9 cellular contexts compared by ENCODE assay signal in the genomic region with DNA sequence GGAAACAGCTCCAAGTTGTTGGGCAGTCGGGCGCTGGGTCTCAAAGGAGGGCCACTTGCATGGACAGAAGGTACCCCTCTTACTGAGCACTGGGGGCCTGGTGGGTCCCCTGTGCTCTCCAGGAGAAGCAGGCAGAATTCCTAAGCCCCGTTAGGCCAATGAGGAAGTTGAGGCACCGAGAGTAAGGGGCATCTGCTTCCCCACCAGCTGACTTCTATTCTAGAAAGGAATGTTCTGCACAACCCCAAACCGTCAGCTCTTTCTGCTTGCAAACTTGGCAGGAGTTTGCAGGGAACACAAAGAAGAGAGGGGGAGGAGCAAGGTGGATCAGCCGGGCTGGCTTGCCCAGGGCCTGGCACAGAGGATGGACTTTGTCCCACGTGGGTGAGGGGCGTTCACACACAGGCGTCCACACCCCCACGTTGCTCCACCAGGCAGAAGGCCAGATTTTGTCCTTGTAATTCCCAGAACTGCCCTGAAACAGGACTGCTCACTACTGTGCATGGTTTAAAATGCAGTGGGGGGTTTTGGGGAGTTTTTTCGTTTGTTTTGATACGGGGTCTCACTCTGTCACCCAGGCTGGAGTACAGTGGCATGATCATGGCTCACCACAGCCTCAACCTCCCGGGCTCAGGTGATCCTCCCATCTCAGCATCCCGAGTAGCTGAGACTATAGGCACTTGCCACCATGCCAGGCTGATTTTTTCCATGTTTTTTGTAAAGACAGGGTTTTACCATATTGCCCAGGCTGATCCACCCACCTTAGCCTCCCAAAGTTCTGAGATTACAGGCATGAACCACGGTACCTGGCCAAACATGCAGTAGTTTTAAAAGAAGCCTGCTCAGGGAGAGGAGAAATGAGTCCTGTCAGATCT.
DNase-seq lines count a peak whose midpoint lies in the region; ATAC-seq, FAIRE-seq and TF ChIP-seq lines count a peak whose summit lies in the region.
"Had no signal": no experiment of that assay in that cellular context is flagged by ENCODE, and none has a peak within 500 bp of the region (broad histone marks: within the 10 kb centered on the region; RNA-seq: fewer than 3 reads in every experiment).

No MANE protein-coding gene starts in this region.

- H3K27me3 ChIP-seq in fibroblast of lung (ENCODE audit: control insufficient read depth, insufficient read depth, low read length) (no peaks in the 10 kb centered on the region), neural progenitor cell (no peaks in the 10 kb centered on the region)

- peak; percentile 57 to 75; a peak in 4 of 6 replicates for ATAC-seq in A549

- H3K4me3 ChIP-seq in A549 (no peak overlapping the region), fibroblast of lung (replicated peaks in 1 of 4; ENCODE audit: control extremely low read depth in 1 of 4, insufficient read depth in 1 of 4, low read depth in 3 of 4, low read length in 4 of 4) (no peak overlapping the region), neural progenitor cell (no peak overlapping the region)

- no peaks in the 10 kb centered on the region for H3K36me3 Mint-ChIP-seq in neural progenitor cell
- H3K36me3 Mint-ChIP-seq in activated T-cell treated with anti-CD3 and anti-CD28 coated beads, Interleukin-2, amount 50 U/mL, for 24 hours (ENCODE audit: low read depth): no peaks in the 10 kb centered on the region
- H3K36me3 Mint-ChIP-seq: CD4-positive, CD25-positive, alpha-beta regulatory T cell had no signal

- H3F3A ChIP-seq in neural progenitor cell (ENCODE audit: low read depth): peaks cover 5% of the 10 kb centered on the region

- H3K4me1 Mint-ChIP-seq in neural progenitor cell: peaks cover 44% of the 10 kb centered on the region
- peaks cover 24% of the 10 kb centered on the region for H3K4me1 Mint-ChIP-seq in activated T-cell treated with anti-CD3 and anti-CD28 coated beads, Interleukin-2, amount 50 U/mL, for 24 hours (ENCODE audit: low read depth)

- H2AFZ ChIP-seq in fibroblast of lung (ENCODE audit: low read length) (no peak overlapping the region), neural progenitor cell (replicated peaks) (peak overlapping the region; percentile 69)

- FAIRE-seq in A549 (lab: Jason Lieb, UNC) (no peak), GM12892 (lab: Jason Lieb, UNC) (no peak)

- H4K20me1 ChIP-seq in fibroblast of lung (ENCODE audit: control insufficient read depth, extremely low read depth, insufficient read depth, low read length) (no peaks in the 10 kb centered on the region), neural progenitor cell (ENCODE audit: low read depth) (no peaks in the 10 kb centered on the region)

- peak overlapping the region; percentile 64 for H3K27ac Mint-ChIP-seq in neural progenitor cell
- H3K27ac Mint-ChIP-seq in activated T-cell treated with anti-CD3 and anti-CD28 coated beads, Interleukin-2, amount 50 U/mL, for 24 hours: no peak overlapping the region
- H3K27ac Mint-ChIP-seq: CD4-positive, CD25-positive, alpha-beta regulatory T cell had no signal

- peaks cover 7% of the 10 kb centered on the region for H3K27me3 Mint-ChIP-seq in neural progenitor cell (ENCODE audit: insufficient read depth, low read depth)
- peaks cover 3% of the 10 kb centered on the region for H3K27me3 Mint-ChIP-seq in activated T-cell treated with anti-CD3 and anti-CD28 coated beads, Interleukin-2, amount 50 U/mL, for 24 hours

- POLR2A ChIA-PET in A549 (lab: Yijun Ruan, JAX): interaction anchor here (0.5 to 2.0 kb wide), 2 partner anchors 193 to 209 kb away, joined by 5 to 6 read pairs; a partner anchor contains a TSS

- CTCF ChIA-PET in A549 (lab: Yijun Ruan, JAX): interaction anchor here (0.9 to 2.6 kb wide), 5 partner anchors 9 to 194 kb away, joined by 3 to 12 read pairs (median 5); a partner anchor contains a TSS

- peak in 1 of 2 experiments; percentile 69 for DNase-seq in A549 (ENCODE audit: low read depth in 1 of 2, low spot score in 1 of 2)
- DNase-seq in NCI-H69 (lab: John Stamatoyannopoulos, UW): peak; percentile 21
- peak; percentile 83 to 93 for DNase-seq in fibroblast of lung (ENCODE audit: low read depth in 2 of 2)
- no peak for DNase-seq in neural progenitor cell (ENCODE audit: low spot score)
- no peak for DNase-seq in activated T-cell treated with anti-CD3 and anti-CD28 coated beads, Interleukin-2, amount 50 U/mL, for 24 hours
- no peak for DNase-seq in stimulated activated CD4-positive, alpha-beta T cell treated with anti-CD3 and anti-CD28 coated beads, Interleukin-4, amount 100 ng/mL, for 4 hours
- no peak for DNase-seq in cortex of kidney (lab: John Stamatoyannopoulos, UW)
- DNase-seq in GM12892 (ENCODE audit: insufficient read length): no peak
- DNase-seq: CD4-positive, CD25-positive, alpha-beta regulatory T cell had no signal

- no peak overlapping the region for H3K9ac ChIP-seq in fibroblast of lung (ENCODE audit: insufficient read depth, low read length)
- H3K9ac ChIP-seq in neural progenitor cell: no peak overlapping the region

- H3K36me3 ChIP-seq in fibroblast of lung (ENCODE audit: control insufficient read depth, insufficient read depth, low read length) (no peaks in the 10 kb centered on the region), neural progenitor cell (no peaks in the 10 kb centered on the region)

- no peak for TF ChIP-seq RAD21 in A549 (conservative IDR thresholded peaks at IDR 0.05 in 1 of 2, IDR thresholded peaks at IDR 0.05 in 1 of 2)

- 29% methylated on average over 15 of the region's 15 CpGs for WGBS in A549 (ENCODE audit: missing lambda C conversion rate)

- H3K4me2 ChIP-seq in A549: peak overlapping the region; percentile 66
- no peak overlapping the region for H3K4me2 ChIP-seq in fibroblast of lung (ENCODE audit: extremely low read depth, insufficient read depth, low read length)
- no peak overlapping the region for H3K4me2 ChIP-seq in neural progenitor cell

- H3K4me3 Mint-ChIP-seq in neural progenitor cell: no peak overlapping the region
- H3K4me3 Mint-ChIP-seq in activated T-cell treated with anti-CD3 and anti-CD28 coated beads, Interleukin-2, amount 50 U/mL, for 24 hours: no peak overlapping the region
- H3K4me3 Mint-ChIP-seq: CD4-positive, CD25-positive, alpha-beta regulatory T cell had no signal

- H3K9me3 ChIP-seq in A549 (no peaks in the 10 kb centered on the region), fibroblast of lung (ENCODE audit: control insufficient read depth, insufficient read depth, low read depth, low read length) (no peaks in the 10 kb centered on the region), neural progenitor cell (ENCODE audit: low read depth) (no peaks in the 10 kb centered on the region)

- TF ChIP-seq EP300 in A549 (IDR thresholded peaks at IDR 0.05): no peak

- TF ChIP-seq CTCF in A549 (IDR thresholded peaks at IDR 0.05): no peak
- no peak for TF ChIP-seq CTCF in fibroblast of lung (conservative IDR thresholded peaks at IDR 0.05 in 1 of 2, IDR thresholded peaks at IDR 0.05 in 1 of 2; ENCODE audit: low read depth in 1 of 2, low read length in 2 of 2)
- TF ChIP-seq CTCF in neural progenitor cell (IDR thresholded peaks at IDR 0.05): no peak

- peaks cover 29% of the 10 kb centered on the region for H3K4me1 ChIP-seq in A549
- peaks cover 22% of the 10 kb centered on the region for H3K4me1 ChIP-seq in fibroblast of lung (ENCODE audit: control insufficient read depth, extremely low read depth, insufficient read depth, low read length)
- H3K4me1 ChIP-seq in neural progenitor cell: peaks cover 12% of the 10 kb centered on the region

- TF ChIP-seq POLR2A in A549 (IDR thresholded peaks at IDR 0.05; ENCODE audit: low read length): no peak
- TF ChIP-seq POLR2A in GM12892 (IDR thresholded peaks at IDR 0.05; ENCODE audit: low read depth, low read length): no peak

- H3K9me3 Mint-ChIP-seq in neural progenitor cell: no peaks in the 10 kb centered on the region
- no peaks in the 10 kb centered on the region for H3K9me3 Mint-ChIP-seq in activated T-cell treated with anti-CD3 and anti-CD28 coated beads, Interleukin-2, amount 50 U/mL, for 24 hours
- H3K9me3 Mint-ChIP-seq: CD4-positive, CD25-positive, alpha-beta regulatory T cell had no signal

- H3K79me2 ChIP-seq in fibroblast of lung (ENCODE audit: control insufficient read depth, insufficient read depth, low read length) (no peaks in the 10 kb centered on the region), neural progenitor cell (ENCODE audit: low read depth) (no peaks in the 10 kb centered on the region)

- H3K27ac ChIP-seq in A549 (peak overlapping the region; percentile 57 to 65), fibroblast of lung (ENCODE audit: insufficient read depth, low read length) (peak overlapping the region; percentile 70), neural progenitor cell (no peak overlapping the region)

TF ChIP-seq in A549, 52 proteins besides CTCF, POLR2A, EP300 and RAD21:
- no peak for TF ChIP-seq FOXS1 (CRISPR knock-in tag; IDR thresholded peaks at IDR 0.05)
- TF ChIP-seq, protein P1, sequence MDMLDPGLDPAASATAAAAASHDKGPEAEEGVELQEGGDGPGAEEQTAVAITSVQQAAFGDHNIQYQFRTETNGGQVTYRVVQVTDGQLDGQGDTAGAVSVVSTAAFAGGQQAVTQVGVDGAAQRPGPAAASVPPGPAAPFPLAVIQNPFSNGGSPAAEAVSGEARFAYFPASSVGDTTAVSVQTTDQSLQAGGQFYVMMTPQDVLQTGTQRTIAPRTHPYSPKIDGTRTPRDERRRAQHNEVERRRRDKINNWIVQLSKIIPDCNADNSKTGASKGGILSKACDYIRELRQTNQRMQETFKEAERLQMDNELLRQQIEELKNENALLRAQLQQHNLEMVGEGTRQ (IDR thresholded peaks at IDR 0.05): 0 out of 2 replicates have a peak, but pooled peaks have one; percentile 32

Comparison
In these comparisons a context has a peak if more than half of its experiments do, and no peak if none do; other contexts are left out.
1. DNase-seq: peak in NCI-H69 (single experiment) and fibroblast of lung (2 of 2); none in neural progenitor cell (single experiment), activated T-cell treated with anti-CD3 and anti-CD28 coated beads, Interleukin-2, amount 50 U/mL, for 24 hours (single experiment), stimulated activated CD4-positive, alpha-beta T cell treated with anti-CD3 and anti-CD28 coated beads, Interleukin-4, amount 100 ng/mL, for 4 hours (0 of 2), cortex of kidney (single experiment) and GM12892 (single experiment).